10 cellular contexts compared by ENCODE assay signal in genomic region chr3:38163117-38163870, GRCh38. TPM values are rescaled to one million over a fixed set of nuclear protein-coding genes. Genes with fewer than 3 reads are reported as not detected.
DNase-seq lines count a peak whose midpoint lies in the region; ATAC-seq and TF ChIP-seq lines count a peak whose summit lies in the region.
"Had no signal": no experiment of that assay in that cellular context is flagged by ENCODE, and none has a peak within 500 bp of the region (broad histone marks: within the 10 kb centered on the region; RNA-seq: fewer than 3 reads in every experiment).

No MANE protein-coding gene starts in this region.

- no peaks in the 10 kb centered on the region for H3K27me3 ChIP-seq in BJ (ENCODE audit: control insufficient read depth, insufficient read depth, low read length)

- H3K27ac Mint-ChIP-seq in T-helper 2 cell treated with Interferon-gamma antibody and Interleukin-4, amounts not matched to agents 5 μg/mL and 100 μg/mL, for 36 hours: peak overlapping the region; percentile 99
- no peak overlapping the region for H3K27ac Mint-ChIP-seq in glutamatergic neuron (ENCODE audit: unreplicated experiment)

- ATAC-seq in GM21526 (IDR thresholded peaks at IDR 0.05; ENCODE audit: low FRiP score, unreplicated experiment): no peak

- TF ChIP-seq CTCF in BJ (IDR thresholded peaks at IDR 0.05; ENCODE audit: insufficient read depth, low read depth, low read length) (peak; percentile 15; the same call in 1 of the 2 replicates), GM12873 (IDR thresholded peaks at IDR 0.05; ENCODE audit: insufficient read depth, low read depth, low read length, missing control alignments) (peak; percentile 37), glutamatergic neuron (IDR thresholded peaks at IDR 0.05; ENCODE audit: partially characterized antibody, unreplicated experiment) (no peak)

- H3K4me3 Mint-ChIP-seq in T-helper 2 cell treated with Interferon-gamma antibody and Interleukin-4, amounts not matched to agents 5 μg/mL and 100 μg/mL, for 36 hours: peak overlapping the region; percentile 86
- H3K4me3 Mint-ChIP-seq in glutamatergic neuron (ENCODE audit: unreplicated experiment): peak overlapping the region; percentile 20

- CTCF ChIA-PET in BJ (lab: Yijun Ruan, JAX): interaction anchor here (0.9 to 1.3 kb wide), 2 partner anchors 8 to 18 kb away, joined by 4 to 6 read pairs; no protein-coding TSS in a partner anchor

- H3K9me3 Mint-ChIP-seq in T-helper 2 cell treated with Interferon-gamma antibody and Interleukin-4, amounts not matched to agents 5 μg/mL and 100 μg/mL, for 36 hours: no peaks in the 10 kb centered on the region
- H3K9me3 Mint-ChIP-seq in glutamatergic neuron (ENCODE audit: unreplicated experiment): peaks cover 11% of the 10 kb centered on the region

- H3K4me3 ChIP-seq in BJ (ENCODE audit: low read depth, low read length): no peak overlapping the region

- peaks cover 2% of the 10 kb centered on the region for H3K27me3 Mint-ChIP-seq in T-helper 2 cell treated with Interferon-gamma antibody and Interleukin-4, amounts not matched to agents 5 μg/mL and 100 μg/mL, for 36 hours (ENCODE audit: low read depth)
- H3K27me3 Mint-ChIP-seq in glutamatergic neuron (ENCODE audit: unreplicated experiment): peaks cover 8% of the 10 kb centered on the region

- H3K4me1 Mint-ChIP-seq in T-helper 2 cell treated with Interferon-gamma antibody and Interleukin-4, amounts not matched to agents 5 μg/mL and 100 μg/mL, for 36 hours (ENCODE audit: low read depth): peaks cover 38% of the 10 kb centered on the region
- peaks cover 15% of the 10 kb centered on the region for H3K4me1 Mint-ChIP-seq in glutamatergic neuron (ENCODE audit: low read depth, unreplicated experiment)

- H3K36me3 ChIP-seq in BJ (ENCODE audit: control insufficient read depth, insufficient read depth, low read length): no peaks in the 10 kb centered on the region

- H3K36me3 Mint-ChIP-seq in T-helper 2 cell treated with Interferon-gamma antibody and Interleukin-4, amounts not matched to agents 5 μg/mL and 100 μg/mL, for 36 hours (ENCODE audit: low read depth): peaks cover 17% of the 10 kb centered on the region
- H3K36me3 Mint-ChIP-seq in glutamatergic neuron (ENCODE audit: unreplicated experiment): no peaks in the 10 kb centered on the region

- POLR2A ChIA-PET in BJ (lab: Charles Lee): no interaction called here

- DNase-seq in BJ (ENCODE audit: low read depth) (no peak), glutamatergic neuron (no peak), activated gamma-delta T cell (lab: John Stamatoyannopoulos, UW) (no peak), GF-D8 (lab: John Stamatoyannopoulos, UW) (no peak), hepatic stellate cell (ENCODE audit: low spot score) (no peak)
- no peak for DNase-seq in T-helper 2 cell treated with Interferon-gamma antibody and Interleukin-4, amounts not matched to agents 5 μg/mL and 100 μg/mL, for 36 hours (ENCODE audit: low spot score)
- DNase-seq: activated CD8-positive, alpha-beta memory T cell treated with anti-CD3 and anti-CD28 coated beads for 24 hours; NCI-H2081 had no signal

RNA-seq across cellular contexts. Expression of gene OXSR1, which starts 2.0 kb away (rescaled TPM):
- 27.6 and 43.6 TPM in 2 replicates for polyA plus RNA-seq in BJ (2011; rRNA removed)
- polyA minus RNA-seq in BJ (2011; rRNA and poly(A)+ RNA removed): 23.6 and 26.9 TPM in 2 replicates
- 80.7 TPM for total RNA-seq in glutamatergic neuron (ENCODE audit: unreplicated experiment)

RNA-seq across cellular contexts. Expression of gene MYD88, which starts 24.8 kb away (rescaled TPM):
- 28.4 and 45.6 TPM in 2 replicates for polyA plus RNA-seq in BJ (2011; rRNA removed)
- polyA minus RNA-seq in BJ (2011; rRNA and poly(A)+ RNA removed): 21.3 and 41.9 TPM in 2 replicates
- total RNA-seq in glutamatergic neuron (ENCODE audit: unreplicated experiment): 58.0 TPM

RNA-seq across cellular contexts. Expression of gene ACAA1, which starts 26.4 kb away (rescaled TPM):
- 54.7 and 81.8 TPM in 2 replicates for polyA plus RNA-seq in BJ (2011; rRNA removed)
- 37.3 and 60.4 TPM in 2 replicates for polyA minus RNA-seq in BJ (2011; rRNA and poly(A)+ RNA removed)
- 89.8 TPM for total RNA-seq in glutamatergic neuron (ENCODE audit: unreplicated experiment)
